In genomic region chr17:67588326-67588725, GRCh38 we compare ENCODE assay signal across 20 cellular contexts.
DNase-seq lines count a peak whose midpoint lies in the region; ATAC-seq and TF ChIP-seq lines count a peak whose summit lies in the region.
"Had no signal": no experiment of that assay in that cellular context is flagged by ENCODE, and none has a peak within 500 bp of the region (broad histone marks: within the 10 kb centered on the region; RNA-seq: fewer than 3 reads in every experiment).

No MANE protein-coding gene starts in this region.

- peaks cover 3 to 8% (median 5%) of the 10 kb centered on the region in 4 donors for H3K4me1 Mint-ChIP-seq in CD4-positive, CD25-positive, alpha-beta regulatory T cell
- peaks cover 2% of the 10 kb centered on the region for H3K4me1 Mint-ChIP-seq in neural progenitor cell

- no peaks in the 10 kb centered on the region for H3K79me2 ChIP-seq in neural progenitor cell (ENCODE audit: low read depth)

- no peaks in the 10 kb centered on the region for H3K27me3 ChIP-seq in CD4-positive, CD25-positive, alpha-beta regulatory T cell (ENCODE audit: control insufficient read depth, insufficient read depth, low read length)
- H3K27me3 ChIP-seq in endocrine pancreas (ENCODE audit: control insufficient read depth, insufficient read depth, low read length): no peaks in the 10 kb centered on the region
- H3K27me3 ChIP-seq in neural progenitor cell: no peaks in the 10 kb centered on the region
- H3K27me3 ChIP-seq in foreskin keratinocyte: no peaks in the 10 kb centered on the region
- H3K27me3 ChIP-seq: BLaER1 treated with 17β-estradiol and CSF1 and Interleukin-3, amounts not matched to agents 10 nM and 100 nM; Peyer's patch; SJCRH30 had no signal

- H3K4me3 Mint-ChIP-seq in CD4-positive, CD25-positive, alpha-beta regulatory T cell: no peak overlapping the region
- H3K4me3 Mint-ChIP-seq in neural progenitor cell: no peak overlapping the region
- H3K4me3 Mint-ChIP-seq: IgD-negative memory B cell had no signal

- peak overlapping the region in 2 of 3 donors; percentile 18 to 64 for H3K27ac Mint-ChIP-seq in CD4-positive, CD25-positive, alpha-beta regulatory T cell
- H3K27ac Mint-ChIP-seq in neural progenitor cell: peak overlapping the region; percentile 52
- H3K27ac Mint-ChIP-seq: IgD-negative memory B cell had no signal

- no peaks in the 10 kb centered on the region for H4K20me1 ChIP-seq in neural progenitor cell (ENCODE audit: low read depth)
- H4K20me1 ChIP-seq: BLaER1 treated with 17β-estradiol and CSF1 and Interleukin-3, amounts not matched to agents 10 nM and 100 nM had no signal

- peaks cover 38% of the 10 kb centered on the region for H3K36me3 Mint-ChIP-seq in CD4-positive, CD25-positive, alpha-beta regulatory T cell
- H3K36me3 Mint-ChIP-seq in neural progenitor cell: peaks cover 13% of the 10 kb centered on the region

- TF ChIP-seq CTCF in neural progenitor cell (IDR thresholded peaks at IDR 0.05) (no peak), foreskin keratinocyte (conservative IDR thresholded peaks at IDR 0.05) (no peak)

- H3K9me3 ChIP-seq in CD4-positive, CD25-positive, alpha-beta regulatory T cell (ENCODE audit: control insufficient read depth in 2 of 2, low read length in 2 of 2): no peaks in the 10 kb centered on the region
- no peaks in the 10 kb centered on the region for H3K9me3 ChIP-seq in endocrine pancreas (ENCODE audit: control insufficient read depth, low read length)
- no peaks in the 10 kb centered on the region for H3K9me3 ChIP-seq in neural progenitor cell (ENCODE audit: low read depth)
- H3K9me3 ChIP-seq: Peyer's patch had no signal

- H2AFZ ChIP-seq in neural progenitor cell (replicated peaks): no peak overlapping the region

- H3K4me1 ChIP-seq in CD4-positive, CD25-positive, alpha-beta regulatory T cell (ENCODE audit: control insufficient read depth, insufficient read depth, low read length, poor library complexity, severe bottlenecking): no peaks in the 10 kb centered on the region
- H3K4me1 ChIP-seq in endocrine pancreas (ENCODE audit: control insufficient read depth, insufficient read depth, low read length) (peaks cover 21% of the 10 kb centered on the region), neural progenitor cell (no peaks in the 10 kb centered on the region), foreskin keratinocyte (no peaks in the 10 kb centered on the region)
- H3K4me1 ChIP-seq: Peyer's patch, SJCRH30 had no signal

- no peaks in the 10 kb centered on the region for H3K9me3 Mint-ChIP-seq in CD4-positive, CD25-positive, alpha-beta regulatory T cell
- H3K9me3 Mint-ChIP-seq in neural progenitor cell: no peaks in the 10 kb centered on the region
- H3K9me3 Mint-ChIP-seq: IgD-negative memory B cell had no signal

- H3K9ac ChIP-seq in endocrine pancreas (ENCODE audit: control insufficient read depth, insufficient read depth, low read length) (no peak overlapping the region), neural progenitor cell (no peak overlapping the region)
- H3K9ac ChIP-seq: BLaER1 treated with 17β-estradiol and CSF1 and Interleukin-3, amounts not matched to agents 10 nM and 100 nM had no signal

- H3K4me2 ChIP-seq in neural progenitor cell: no peak overlapping the region

- H3K27ac ChIP-seq in CD4-positive, CD25-positive, alpha-beta regulatory T cell (ENCODE audit: insufficient read depth, low read length, poor library complexity, severe bottlenecking): no peak overlapping the region
- H3K27ac ChIP-seq in neural progenitor cell (no peak overlapping the region), foreskin keratinocyte (no peak overlapping the region)
- H3K27ac ChIP-seq: BLaER1 treated with 17β-estradiol and CSF1 and Interleukin-3, amounts not matched to agents 10 nM and 100 nM; Peyer's patch; SJCRH30 had no signal

- no peaks in the 10 kb centered on the region for H3F3A ChIP-seq in neural progenitor cell (ENCODE audit: low read depth)

- H3K4me3 ChIP-seq in CD4-positive, CD25-positive, alpha-beta regulatory T cell (ENCODE audit: low read depth, low read length): no peak overlapping the region
- H3K4me3 ChIP-seq in endocrine pancreas (ENCODE audit: control insufficient read depth, insufficient read depth, low read length) (peak overlapping the region; percentile 24), neural progenitor cell (no peak overlapping the region)
- H3K4me3 ChIP-seq: BLaER1 treated with 17β-estradiol and CSF1 and Interleukin-3, amounts not matched to agents 10 nM and 100 nM; GM12878; Peyer's patch; SJCRH30 had no signal

- no peaks in the 10 kb centered on the region for H3K27me3 Mint-ChIP-seq in CD4-positive, CD25-positive, alpha-beta regulatory T cell
- peaks cover 4% of the 10 kb centered on the region for H3K27me3 Mint-ChIP-seq in neural progenitor cell (ENCODE audit: insufficient read depth, low read depth)
- H3K27me3 Mint-ChIP-seq: IgD-negative memory B cell had no signal

- H3K36me3 ChIP-seq in CD4-positive, CD25-positive, alpha-beta regulatory T cell (ENCODE audit: control insufficient read depth, insufficient read depth, low read length): peaks cover 2% of the 10 kb centered on the region
- H3K36me3 ChIP-seq in endocrine pancreas (ENCODE audit: control insufficient read depth, insufficient read depth, low read length) (no peaks in the 10 kb centered on the region), neural progenitor cell (no peaks in the 10 kb centered on the region)
- H3K36me3 ChIP-seq: Peyer's patch, SJCRH30 had no signal

- no peak for DNase-seq in CD4-positive, CD25-positive, alpha-beta regulatory T cell
- DNase-seq in NCI-H2227 (lab: John Stamatoyannopoulos, UW; ENCODE audit: unreplicated experiment): peak; percentile 73
- DNase-seq in neural progenitor cell (ENCODE audit: low spot score): no peak
- DNase-seq in foreskin keratinocyte: no peak
- no peak for DNase-seq in activated gamma-delta T cell (lab: John Stamatoyannopoulos, UW)
- DNase-seq: ACHN, DND-41, NCI-H1105, NCI-H146, NCI-H2029, NCI-H345, NCI-H524, NCI-H774, Peyer's patch, SJCRH30 had no signal

- no peak for ATAC-seq in CD4-positive, CD25-positive, alpha-beta regulatory T cell (ENCODE audit: low read depth in 2 of 2)
- no peak for ATAC-seq in foreskin keratinocyte
- no peak for ATAC-seq in GM18520 (IDR thresholded peaks at IDR 0.05; ENCODE audit: unreplicated experiment)
- ATAC-seq: GM12878 had no signal
